Comparison of ENCODE assay signal across 9 cellular contexts in the genomic region with DNA sequence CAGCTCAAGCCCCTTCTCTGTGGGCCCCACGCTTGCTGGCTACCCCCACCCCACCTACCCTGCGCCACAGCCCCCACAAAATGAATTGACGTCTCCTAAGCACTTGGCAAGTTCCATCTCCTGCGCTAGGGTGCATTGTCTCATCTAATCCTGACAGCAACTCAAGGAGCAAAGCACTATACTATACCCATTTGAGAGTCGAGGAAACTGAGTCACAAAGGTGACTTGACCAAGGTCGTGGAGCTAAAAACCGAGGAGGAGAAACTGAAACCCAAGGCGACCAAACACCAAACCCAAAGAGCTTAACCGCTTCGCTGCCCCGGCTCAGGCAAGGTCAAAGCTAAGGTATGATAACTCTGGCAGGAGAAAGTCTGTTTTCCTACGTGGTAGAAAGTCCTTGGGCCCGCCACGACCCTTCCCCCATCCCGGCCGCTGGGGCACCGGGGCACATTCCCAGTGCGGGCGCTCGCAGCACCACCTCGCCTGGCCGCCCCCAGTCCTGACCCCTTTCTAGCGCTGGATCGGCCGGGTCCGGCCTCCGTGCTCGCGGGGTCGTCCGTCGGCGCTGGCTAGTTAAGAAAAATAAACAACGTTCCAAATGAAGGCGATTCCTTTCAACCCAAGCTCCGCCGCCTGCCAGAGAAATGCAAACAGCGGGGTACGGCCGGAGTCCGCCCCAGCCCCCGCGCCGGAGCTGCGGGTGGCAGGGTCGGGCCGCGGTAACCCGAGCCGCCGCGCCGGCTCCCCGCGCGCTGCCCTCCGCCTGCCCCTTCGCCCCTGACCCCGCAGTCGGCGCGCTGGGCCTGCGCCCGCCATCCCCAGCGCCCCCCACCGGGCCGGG. TPM values are rescaled to one million over a fixed set of nuclear protein-coding genes. Genes with fewer than 3 reads are reported as not detected.
A peak's percentile ranks its signal among the peaks of the same experiment; 100 is the strongest.
DNase-seq lines count a peak whose midpoint lies in the region; ATAC-seq and TF ChIP-seq lines count a peak whose summit lies in the region.
"Had no signal": no experiment of that assay in that cellular context is flagged by ENCODE, and none has a peak within 500 bp of the region (broad histone marks: within the 10 kb centered on the region; RNA-seq: fewer than 3 reads in every experiment).

No MANE protein-coding gene starts in this region.

- no peak overlapping the region for H3K9ac ChIP-seq in HUES48 (ENCODE audit: low read depth, low read length)
- peak overlapping the region; percentile 79 for H3K9ac ChIP-seq in neural cell (ENCODE audit: low read length)

- H3F3A ChIP-seq in neural cell (ENCODE audit: insufficient read depth, low read length, poor library complexity, severe bottlenecking): peaks cover 8% of the 10 kb centered on the region

- H3K27me3 Mint-ChIP-seq in dendritic cell treated with granulocyte-macrophage colony-stimulating factor and Interleukin-4, amounts not matched to agents 40 ng/mL and 50 ng/mL, for 4 days: peaks cover 94% of the 10 kb centered on the region

- peaks cover 42% of the 10 kb centered on the region for H3K4me1 Mint-ChIP-seq in dendritic cell treated with granulocyte-macrophage colony-stimulating factor and Interleukin-4, amounts not matched to agents 40 ng/mL and 50 ng/mL, for 4 days (ENCODE audit: low read depth)

- DNase-seq in DMS53 (lab: John Stamatoyannopoulos, UW) (peak; percentile 50), NCI-H524 treated with DMSO at 0.1 percent for 48 hours (lab: John Stamatoyannopoulos, UW) (no peak), islet precursor cell (no peak), substantia nigra (lab: John Stamatoyannopoulos, UW) (no peak)
- DNase-seq: amniotic stem cell had no signal

- no peak for TF ChIP-seq RAD21 in neural cell (conservative IDR thresholded peaks at IDR 0.05)

- no peak overlapping the region for H2AFZ ChIP-seq in neural cell (ENCODE audit: low read depth, low read length)

- H3K36me3 Mint-ChIP-seq in dendritic cell treated with granulocyte-macrophage colony-stimulating factor and Interleukin-4, amounts not matched to agents 40 ng/mL and 50 ng/mL, for 4 days (ENCODE audit: low read depth): no peaks in the 10 kb centered on the region

- no peak for TF ChIP-seq EP300 in neural cell (conservative IDR thresholded peaks at IDR 0.05; ENCODE audit: poor library complexity, severe bottlenecking)

- no peak overlapping the region for H3K27ac Mint-ChIP-seq in dendritic cell treated with granulocyte-macrophage colony-stimulating factor and Interleukin-4, amounts not matched to agents 40 ng/mL and 50 ng/mL, for 4 days

- H3K27ac ChIP-seq in HUES48 (ENCODE audit: low read depth, low read length) (no peak overlapping the region), neural cell (ENCODE audit: low read length) (peak overlapping the region; percentile 96), substantia nigra (ENCODE audit: low read depth, low read length, poor library complexity, severe bottlenecking) (no peak overlapping the region)

- H3K9me3 Mint-ChIP-seq in dendritic cell treated with granulocyte-macrophage colony-stimulating factor and Interleukin-4, amounts not matched to agents 40 ng/mL and 50 ng/mL, for 4 days: no peaks in the 10 kb centered on the region

- H3K27me3 ChIP-seq in HUES48 (ENCODE audit: control insufficient read depth, insufficient read depth, low read length) (peaks cover 98% of the 10 kb centered on the region), neural cell (ENCODE audit: insufficient read depth, low read depth, low read length) (peaks cover 75% of the 10 kb centered on the region)

- no peaks in the 10 kb centered on the region for H3K9me2 ChIP-seq in neural cell (ENCODE audit: insufficient read depth, low read length)

- intact Hi-C loops in dendritic cell treated with granulocyte-macrophage colony-stimulating factor and Interleukin-4, amounts not matched to agents 40 ng/mL and 50 ng/mL, for 4 days (cut with micrococcal nuclease): no loop called here

- H3K9me3 ChIP-seq in HUES48 (ENCODE audit: control insufficient read depth, insufficient read depth, low read length): no peaks in the 10 kb centered on the region
- H3K9me3 ChIP-seq in neural cell (ENCODE audit: low read length): no peaks in the 10 kb centered on the region

- H3K79me2 ChIP-seq in neural cell (replicated peaks; ENCODE audit: insufficient read depth, low read length): peaks cover 10% of the 10 kb centered on the region

- peaks cover 47% of the 10 kb centered on the region for H3K4me1 ChIP-seq in HUES48 (ENCODE audit: control insufficient read depth, insufficient read depth, low read length)

- no peak for TF ChIP-seq CTCF in neural cell (IDR thresholded peaks at IDR 0.05; ENCODE audit: poor library complexity, severe bottlenecking)

- H3K4me3 Mint-ChIP-seq in dendritic cell treated with granulocyte-macrophage colony-stimulating factor and Interleukin-4, amounts not matched to agents 40 ng/mL and 50 ng/mL, for 4 days: peak overlapping the region; percentile 62

- ATAC-seq in GM21717 (IDR thresholded peaks at IDR 0.05; ENCODE audit: unreplicated experiment): no peak

- H4K20me1 ChIP-seq in neural cell (ENCODE audit: insufficient read depth): no peaks in the 10 kb centered on the region

- H3K4me3 ChIP-seq in HUES48 (ENCODE audit: low read depth, low read length) (peak overlapping the region; percentile 38; the same call in 1 of the 2 replicates), neural cell (ENCODE audit: low read length) (peak overlapping the region; percentile 71)

- H3K36me3 ChIP-seq in HUES48 (ENCODE audit: control insufficient read depth, insufficient read depth, low read length): no peaks in the 10 kb centered on the region
- H3K36me3 ChIP-seq in neural cell (ENCODE audit: insufficient read depth, low read length): no peaks in the 10 kb centered on the region

- peak overlapping the region; percentile 77 for H3K4me2 ChIP-seq in neural cell (ENCODE audit: low read length)

TF ChIP-seq in neural cell, 6 proteins besides CTCF, POLR2A, EP300 and RAD21:
- no peak for TF ChIP-seq POLR2AphosphoS5 (IDR thresholded peaks at IDR 0.05)
- TF ChIP-seq, protein P1, sequence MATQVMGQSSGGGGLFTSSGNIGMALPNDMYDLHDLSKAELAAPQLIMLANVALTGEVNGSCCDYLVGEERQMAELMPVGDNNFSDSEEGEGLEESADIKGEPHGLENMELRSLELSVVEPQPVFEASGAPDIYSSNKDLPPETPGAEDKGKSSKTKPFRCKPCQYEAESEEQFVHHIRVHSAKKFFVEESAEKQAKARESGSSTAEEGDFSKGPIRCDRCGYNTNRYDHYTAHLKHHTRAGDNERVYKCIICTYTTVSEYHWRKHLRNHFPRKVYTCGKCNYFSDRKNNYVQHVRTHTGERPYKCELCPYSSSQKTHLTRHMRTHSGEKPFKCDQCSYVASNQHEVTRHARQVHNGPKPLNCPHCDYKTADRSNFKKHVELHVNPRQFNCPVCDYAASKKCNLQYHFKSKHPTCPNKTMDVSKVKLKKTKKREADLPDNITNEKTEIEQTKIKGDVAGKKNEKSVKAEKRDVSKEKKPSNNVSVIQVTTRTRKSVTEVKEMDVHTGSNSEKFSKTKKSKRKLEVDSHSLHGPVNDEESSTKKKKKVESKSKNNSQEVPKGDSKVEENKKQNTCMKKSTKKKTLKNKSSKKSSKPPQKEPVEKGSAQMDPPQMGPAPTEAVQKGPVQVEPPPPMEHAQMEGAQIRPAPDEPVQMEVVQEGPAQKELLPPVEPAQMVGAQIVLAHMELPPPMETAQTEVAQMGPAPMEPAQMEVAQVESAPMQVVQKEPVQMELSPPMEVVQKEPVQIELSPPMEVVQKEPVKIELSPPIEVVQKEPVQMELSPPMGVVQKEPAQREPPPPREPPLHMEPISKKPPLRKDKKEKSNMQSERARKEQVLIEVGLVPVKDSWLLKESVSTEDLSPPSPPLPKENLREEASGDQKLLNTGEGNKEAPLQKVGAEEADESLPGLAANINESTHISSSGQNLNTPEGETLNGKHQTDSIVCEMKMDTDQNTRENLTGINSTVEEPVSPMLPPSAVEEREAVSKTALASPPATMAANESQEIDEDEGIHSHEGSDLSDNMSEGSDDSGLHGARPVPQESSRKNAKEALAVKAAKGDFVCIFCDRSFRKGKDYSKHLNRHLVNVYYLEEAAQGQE (IDR thresholded peaks at IDR 0.05; ENCODE audit: borderline replicate concordance): no peak
- TF ChIP-seq TAF1 (IDR thresholded peaks at IDR 0.05; ENCODE audit: low read depth): no peak
- TF ChIP-seq SMC3 (conservative IDR thresholded peaks at IDR 0.05; ENCODE audit: poor library complexity): no peak
- TF ChIP-seq EZH2 (IDR thresholded peaks at IDR 0.05; ENCODE audit: borderline replicate concordance, insufficient read depth, low read length, poor library complexity, severe bottlenecking): no peak
- TF ChIP-seq MXI1 (conservative IDR thresholded peaks at IDR 0.05; ENCODE audit: poor library complexity, severe bottlenecking): no peak

RNA-seq across cellular contexts. Expression of a gene that starts 37.3 kb away (rescaled TPM):
- not detected in 2 replicates for polyA plus RNA-seq in neural cell
- polyA minus RNA-seq in neural cell: not detected in 2 replicates
